ENCODE assay signal across 31 cellular contexts in genomic region chr22:48885271-48885918, GRCh38.
DNase-seq lines count a peak whose midpoint lies in the region; ATAC-seq and TF ChIP-seq lines count a peak whose summit lies in the region.
"Had no signal": no experiment of that assay in that cellular context is flagged by ENCODE, and none has a peak within 500 bp of the region (broad histone marks: within the 10 kb centered on the region; RNA-seq: fewer than 3 reads in every experiment).

No MANE protein-coding gene starts in this region.

- H3K4me1 ChIP-seq in RWPE2 (ENCODE audit: insufficient read depth, poor library complexity, severe bottlenecking), result no peaks in the 10 kb centered on the region
- no peaks in the 10 kb centered on the region for H3K4me1 ChIP-seq in left lung
- H3K4me1 ChIP-seq: vagina had no signal

- H3K9me3 Mint-ChIP-seq in stimulated activated memory B cell treated with anti-CD40 and anti-IgM and Interleukin-4, amounts not matched to agents 10 μg/mL and 1 μg/mL and 100 μg/mL, for 72 hours, result no peaks in the 10 kb centered on the region
- H3K9me3 Mint-ChIP-seq: activated CD4-positive, alpha-beta memory T cell treated with anti-CD3 and anti-CD28 coated beads for 36 hours; activated naive CD8-positive, alpha-beta T cell treated with anti-CD3 and anti-CD28 coated beads, Interleukin-2, amount 10 ng/mL, durations not matched to agents 7 days and 5 days; activated T-helper 2 cell treated with anti-CD3 and anti-CD28 coated beads, Interferon-gamma antibody, Interleukin-2, Interleukin-4, amounts not matched to agents 10 μg/mL and 5 μg/mL and 100 μg/mL, durations not matched to agents 14 hours and 24 hours and 36 hours; immature natural killer cell had no signal

- TF ChIP-seq CTCF in RWPE2 (IDR thresholded peaks at IDR 0.05; ENCODE audit: poor library complexity, severe bottlenecking), result no peak
- no peak for TF ChIP-seq CTCF in left lung (IDR thresholded peaks at IDR 0.05)

- no peaks in the 10 kb centered on the region for H3K4me1 Mint-ChIP-seq in stimulated activated memory B cell treated with anti-CD40 and anti-IgM and Interleukin-4, amounts not matched to agents 10 μg/mL and 1 μg/mL and 100 μg/mL, for 72 hours
- H3K4me1 Mint-ChIP-seq: activated naive CD8-positive, alpha-beta T cell treated with anti-CD3 and anti-CD28 coated beads, Interleukin-2, amount 10 ng/mL, durations not matched to agents 7 days and 5 days; CD4-positive, CD25-positive, alpha-beta regulatory T cell; immature natural killer cell; naive thymus-derived CD4-positive, alpha-beta T cell; T-helper 17 cell had no signal

- H3K27ac ChIP-seq in RWPE2 (ENCODE audit: poor library complexity, severe bottlenecking) (no peak overlapping the region), left lung (no peak overlapping the region)
- H3K27ac ChIP-seq: epithelial cell of prostate, vagina had no signal

- H3K36me3 Mint-ChIP-seq in stimulated activated memory B cell treated with anti-CD40 and anti-IgM and Interleukin-4, amounts not matched to agents 10 μg/mL and 1 μg/mL and 100 μg/mL, for 72 hours, result no peaks in the 10 kb centered on the region
- H3K36me3 Mint-ChIP-seq: activated CD4-positive, alpha-beta memory T cell treated with anti-CD3 and anti-CD28 coated beads for 36 hours; activated naive CD8-positive, alpha-beta T cell treated with anti-CD3 and anti-CD28 coated beads, Interleukin-2, amount 10 ng/mL, durations not matched to agents 7 days and 5 days; CD4-positive, CD25-positive, alpha-beta regulatory T cell; immature natural killer cell; naive thymus-derived CD4-positive, alpha-beta T cell had no signal

- no peak for ATAC-seq in RWPE2 (ENCODE audit: low read depth)
- no peak for ATAC-seq in left lung
- peak; percentile 21 for ATAC-seq in stimulated activated memory B cell treated with anti-CD40 and anti-IgM and Interleukin-4, amounts not matched to agents 10 μg/mL and 1 μg/mL and 100 μg/mL, for 72 hours
- no peak for ATAC-seq in GM18505 (IDR thresholded peaks at IDR 0.05; ENCODE audit: unreplicated experiment)
- no peak for ATAC-seq in HG03469 (IDR thresholded peaks at IDR 0.05; ENCODE audit: unreplicated experiment)
- ATAC-seq in HG02885 (IDR thresholded peaks at IDR 0.05; ENCODE audit: poor library complexity, unreplicated experiment), result no peak
- ATAC-seq: naive thymus-derived CD4-positive, alpha-beta T cell; T-helper 17 cell had no signal

- H3K27ac Mint-ChIP-seq in stimulated activated memory B cell treated with anti-CD40 and anti-IgM and Interleukin-4, amounts not matched to agents 10 μg/mL and 1 μg/mL and 100 μg/mL, for 72 hours, result no peak overlapping the region
- H3K27ac Mint-ChIP-seq: activated CD4-positive, alpha-beta memory T cell treated with anti-CD3 and anti-CD28 coated beads for 36 hours; activated naive CD8-positive, alpha-beta T cell treated with anti-CD3 and anti-CD28 coated beads, Interleukin-2, amount 10 ng/mL, durations not matched to agents 7 days and 5 days; activated T-helper 2 cell treated with anti-CD3 and anti-CD28 coated beads, Interferon-gamma antibody, Interleukin-2, Interleukin-4, amounts not matched to agents 10 μg/mL and 5 μg/mL and 100 μg/mL, durations not matched to agents 14 hours and 24 hours and 36 hours; CD4-positive, CD25-positive, alpha-beta regulatory T cell; immature natural killer cell; naive thymus-derived CD4-positive, alpha-beta T cell; T-helper 17 cell had no signal

- no peak for TF ChIP-seq POLR2A in GM18505 (IDR thresholded peaks at IDR 0.05; ENCODE audit: borderline replicate concordance, extremely low read depth, insufficient read depth, insufficient read length)

- H3K9me3 ChIP-seq in RWPE2 (ENCODE audit: severe bottlenecking), result no peaks in the 10 kb centered on the region
- no peaks in the 10 kb centered on the region for H3K9me3 ChIP-seq in left lung
- H3K9me3 ChIP-seq: SK-N-SH, vagina had no signal

- DNase-seq in activated T-cell treated with anti-CD3 and anti-CD28 coated beads, Interleukin-2, amount 50 U/mL, for 1 hour, result peak; percentile 11
- no peak for DNase-seq in activated T-cell treated with anti-CD3 and anti-CD28 coated beads, Interleukin-2, amount 50 U/mL, for 48 hours
- peak; percentile 29 for DNase-seq in RWPE2 (ENCODE audit: low spot score)
- peak; percentile 28 to 62 for DNase-seq in left lung
- DNase-seq: activated CD4-positive, alpha-beta memory T cell treated with anti-CD3 and anti-CD28 coated beads for 36 hours; activated CD4-positive, alpha-beta T cell treated with anti-CD3 and anti-CD28 coated beads for 1 hour; activated CD8-positive, alpha-beta memory T cell treated with anti-CD3 and anti-CD28 coated beads, Interleukin-2, amount 50 U/mL, for 48 hours; activated naive CD8-positive, alpha-beta T cell treated with anti-CD3 and anti-CD28 coated beads, Interleukin-2, amount 10 ng/mL, durations not matched to agents 7 days and 5 days; AML-193; CD4-positive, CD25-positive, alpha-beta regulatory T cell; effector CD4-positive, alpha-beta T cell; hypothalamus; immature natural killer cell; KBM-7; naive thymus-derived CD4-positive, alpha-beta T cell; NCI-H1092; NCI-H1694 treated with DMSO at 0.1 percent for 48 hours; NCI-H2171; NCI-H524; NK-92 treated with Interleukin-12 subunit alpha and Interleukin-12 subunit beta, amount 100 ng/mL, for 24 hours; nucleus accumbens; SK-N-SH; stimulated activated naive CD4-positive, alpha-beta T cell; T-helper 17 cell had no signal

- H3K4me3 ChIP-seq in RWPE2 (ENCODE audit: severe bottlenecking) (no peak overlapping the region), left lung (no peak overlapping the region)
- H3K4me3 ChIP-seq: vagina had no signal

- H3K4me3 Mint-ChIP-seq in stimulated activated memory B cell treated with anti-CD40 and anti-IgM and Interleukin-4, amounts not matched to agents 10 μg/mL and 1 μg/mL and 100 μg/mL, for 72 hours, result no peak overlapping the region
- H3K4me3 Mint-ChIP-seq: activated CD4-positive, alpha-beta memory T cell treated with anti-CD3 and anti-CD28 coated beads for 36 hours; activated naive CD8-positive, alpha-beta T cell treated with anti-CD3 and anti-CD28 coated beads, Interleukin-2, amount 10 ng/mL, durations not matched to agents 7 days and 5 days; CD4-positive, CD25-positive, alpha-beta regulatory T cell; immature natural killer cell; naive thymus-derived CD4-positive, alpha-beta T cell; T-helper 17 cell had no signal

- H3K27me3 ChIP-seq in RWPE2 (ENCODE audit: insufficient read depth, poor library complexity, severe bottlenecking) (no peaks in the 10 kb centered on the region), left lung (peaks cover 0 to 35% of the 10 kb centered on the region in 2 donors)
- H3K27me3 ChIP-seq: vagina had no signal

- intact Hi-C loops in left lung (cut with DNase I), result no loop called here

- no peaks in the 10 kb centered on the region for H3K27me3 Mint-ChIP-seq in stimulated activated memory B cell treated with anti-CD40 and anti-IgM and Interleukin-4, amounts not matched to agents 10 μg/mL and 1 μg/mL and 100 μg/mL, for 72 hours
- H3K27me3 Mint-ChIP-seq: activated naive CD8-positive, alpha-beta T cell treated with anti-CD3 and anti-CD28 coated beads, Interleukin-2, amount 10 ng/mL, durations not matched to agents 7 days and 5 days; CD4-positive, CD25-positive, alpha-beta regulatory T cell had no signal

- no peaks in the 10 kb centered on the region for H3K36me3 ChIP-seq in RWPE2 (ENCODE audit: low read depth)
- no peaks in the 10 kb centered on the region for H3K36me3 ChIP-seq in left lung
- H3K36me3 ChIP-seq: vagina had no signal

Comparison
In these comparisons a context has a peak if more than half of its experiments do, and no peak if none do; other contexts are left out.
1. DNase-seq: peak in activated T-cell treated with anti-CD3 and anti-CD28 coated beads, Interleukin-2, amount 50 U/mL, for 1 hour (single experiment), RWPE2 (single experiment) and left lung (2 of 2); none in activated T-cell treated with anti-CD3 and anti-CD28 coated beads, Interleukin-2, amount 50 U/mL, for 48 hours (0 of 2).